1 cellular context compared by ENCODE assay signal in the genomic region with DNA sequence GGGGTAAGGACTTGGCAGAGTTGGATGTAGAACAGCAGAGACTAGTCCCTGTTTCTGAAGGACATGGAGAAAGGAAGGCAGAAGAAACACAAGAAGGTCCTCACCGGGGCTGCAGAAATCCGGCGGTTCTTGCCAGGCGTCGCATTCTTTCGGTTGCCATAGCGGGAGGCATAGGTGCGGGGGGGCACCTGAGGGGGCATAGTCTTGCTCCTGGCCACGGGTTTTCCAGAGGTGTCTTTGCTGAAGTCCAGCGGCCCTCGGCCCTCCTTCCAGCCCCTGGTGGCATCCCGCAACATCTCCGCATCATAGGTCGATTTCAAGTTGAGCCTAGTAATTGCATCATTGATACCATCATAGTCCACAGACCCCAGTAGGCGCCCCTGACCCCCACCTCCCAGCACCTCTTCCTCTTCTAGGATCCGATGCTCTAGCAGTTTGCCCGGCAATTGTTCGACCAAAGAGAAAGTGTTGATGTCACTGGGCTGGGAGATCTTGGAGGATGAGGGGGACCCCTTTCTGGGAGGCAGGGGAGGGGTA.
TF ChIP-seq lines count a peak whose summit lies in the region.

No MANE protein-coding gene starts in this region.

TF ChIP-seq in WTC11, 78 proteins besides CTCF, POLR2A, EP300 and RAD21 (continued from another document):
- TF ChIP-seq ATF2 (CRISPR knock-in tag; IDR thresholded peaks at IDR 0.05; ENCODE audit: borderline replicate concordance, low read depth): no peak
- TF ChIP-seq, protein P1, sequence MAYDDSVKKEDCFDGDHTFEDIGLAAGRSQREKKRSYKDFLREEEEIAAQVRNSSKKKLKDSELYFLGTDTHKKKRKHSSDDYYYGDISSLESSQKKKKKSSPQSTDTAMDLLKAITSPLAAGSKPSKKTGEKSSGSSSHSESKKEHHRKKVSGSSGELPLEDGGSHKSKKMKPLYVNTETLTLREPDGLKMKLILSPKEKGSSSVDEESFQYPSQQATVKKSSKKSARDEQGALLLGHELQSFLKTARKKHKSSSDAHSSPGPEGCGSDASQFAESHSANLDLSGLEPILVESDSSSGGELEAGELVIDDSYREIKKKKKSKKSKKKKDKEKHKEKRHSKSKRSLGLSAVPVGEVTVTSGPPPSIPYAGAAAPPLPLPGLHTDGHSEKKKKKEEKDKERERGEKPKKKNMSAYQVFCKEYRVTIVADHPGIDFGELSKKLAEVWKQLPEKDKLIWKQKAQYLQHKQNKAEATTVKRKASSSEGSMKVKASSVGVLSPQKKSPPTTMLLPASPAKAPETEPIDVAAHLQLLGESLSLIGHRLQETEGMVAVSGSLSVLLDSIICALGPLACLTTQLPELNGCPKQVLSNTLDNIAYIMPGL (CRISPR knock-in tag; IDR thresholded peaks at IDR 0.05): no peak
- no peak for TF ChIP-seq NFYB (CRISPR knock-in tag; conservative IDR thresholded peaks at IDR 0.05; ENCODE audit: low read depth)
